In genomic region chr4:184417802-184418511, GRCh38 we compare ENCODE assay signal across 9 cellular contexts. TPM values are rescaled to one million over a fixed set of nuclear protein-coding genes. Genes with fewer than 3 reads are reported as not detected.
DNase-seq lines count a peak whose midpoint lies in the region; ATAC-seq and TF ChIP-seq lines count a peak whose summit lies in the region.
"Had no signal": no experiment of that assay in that cellular context is flagged by ENCODE, and none has a peak within 500 bp of the region (broad histone marks: within the 10 kb centered on the region; RNA-seq: fewer than 3 reads in every experiment).

No MANE protein-coding gene starts in this region.

- H3K36me3 ChIP-seq in right lobe of liver: peaks cover 0 to 41% (median 10%) of the 10 kb centered on the region in 4 donors

- no peaks in the 10 kb centered on the region for H3K9me3 ChIP-seq in right lobe of liver

- H3K27me3 Mint-ChIP-seq in MCF 10A (ENCODE audit: insufficient read depth, unreplicated experiment): no peaks in the 10 kb centered on the region

- CTCF ChIA-PET in MCF 10A (lab: Yijun Ruan, JAX): interaction anchor here (0.6 to 5.2 kb wide), 6 partner anchors 9 to 154 kb away, joined by 3 to 32 read pairs (median 3); no protein-coding TSS in a partner anchor

- TF ChIP-seq CTCF in HFF-Myc (IDR thresholded peaks at IDR 0.05; ENCODE audit: low read depth, low read length, missing control alignments) (no peak), NB4 (IDR thresholded peaks at IDR 0.05; ENCODE audit: low read depth, low read length) (no peak), MCF 10A (IDR thresholded peaks at IDR 0.05; ENCODE audit: unreplicated experiment) (no peak), right lobe of liver (IDR thresholded peaks at IDR 0.05) (no peak)

- peaks cover 24% of the 10 kb centered on the region for H3K4me1 Mint-ChIP-seq in MCF 10A (ENCODE audit: insufficient read depth, unreplicated experiment)

- BruUV-seq in MCF 10A (replicated peaks; lab: Mats Ljungman, UMichigan): TSS peak; percentile 27

- peak; percentile 0 for DNase-seq in DMS 273 (lab: John Stamatoyannopoulos, UW; ENCODE audit: unreplicated experiment)
- no peak for DNase-seq in DMS 273 treated with DMSO at 0.1 percent for 48 hours (lab: John Stamatoyannopoulos, UW)
- DNase-seq in HFF-Myc (ENCODE audit: extremely low read depth, low read depth): peak; percentile 79
- peak; percentile 81 for DNase-seq in NB4 (ENCODE audit: low read depth)
- peak; percentile 95 for DNase-seq in MCF 10A (ENCODE audit: unreplicated experiment)
- no peak for DNase-seq in right lobe of liver
- DNase-seq in HuH-7 (ENCODE audit: low spot score): no peak

- intact Hi-C loops in MCF 10A (cut with micrococcal nuclease) (loop anchor here (1.0 to 5.0 kb wide), 4 partner anchors 26 to 119 kb away; partner anchors contain the start of gene IRF2), right lobe of liver (cut with DNase I) (no loop called here)

- peaks cover 8% of the 10 kb centered on the region for H3K9me3 Mint-ChIP-seq in MCF 10A (ENCODE audit: unreplicated experiment)

- H3K27ac Mint-ChIP-seq in MCF 10A (ENCODE audit: low read depth, unreplicated experiment): peak overlapping the region; percentile 47

- H3K27me3 ChIP-seq in right lobe of liver: no peaks in the 10 kb centered on the region

- ATAC-seq in right lobe of liver (peak; percentile 7 to 77 (median 44)), HG03025 (IDR thresholded peaks at IDR 0.05; ENCODE audit: low FRiP score, unreplicated experiment) (no peak)

- H3K27ac ChIP-seq in right lobe of liver: peak overlapping the region; percentile 50 to 81 (median 64)
- H3K27ac ChIP-seq: 22Rv1 had no signal

- WGBS in right lobe of liver (ENCODE audit: insufficient coverage, low coverage, low lambda C conversion rate, missing lambda C conversion rate): 64% methylated on average over 8 of the region's 8 CpGs

- POLR2A ChIA-PET in MCF 10A (lab: Yijun Ruan, JAX): interaction anchor here (0.6 to 2.1 kb wide), 9 partner anchors 12 to 758 kb away, joined by 3 to 27 read pairs (median 6); partner anchors contain the start of genes CASP3, IRF2 and PRIMPOL

- peak overlapping the region; percentile 47 for H3K4me3 Mint-ChIP-seq in MCF 10A (ENCODE audit: unreplicated experiment)

- TF ChIP-seq POLR2A in NB4 (IDR thresholded peaks at IDR 0.05; ENCODE audit: extremely low read depth, insufficient read length): no peak
- TF ChIP-seq POLR2A in right lobe of liver (IDR thresholded peaks at IDR 0.05): no peak

- H3K4me3 ChIP-seq in HFF-Myc (replicated peaks; ENCODE audit: low read depth, low read length): no peak overlapping the region
- H3K4me3 ChIP-seq in NB4 (ENCODE audit: low read depth, low read length): peak overlapping the region; percentile 43
- H3K4me3 ChIP-seq in right lobe of liver: no peak overlapping the region

- H3K4me1 ChIP-seq in right lobe of liver: peaks cover 0 to 14% (median 6%) of the 10 kb centered on the region in 4 donors

- peaks cover 43% of the 10 kb centered on the region for H3K36me3 Mint-ChIP-seq in MCF 10A (ENCODE audit: insufficient read depth, unreplicated experiment)

RNA-seq across cellular contexts. Expression of gene IRF2, which starts 56.4 kb away (rescaled TPM):
- total RNA-seq in MCF 10A (2022) (20.8 and 29.0 TPM in 2 replicates), right lobe of liver (10 to 100 TPM; 16.9 to 29.0 (median 21.3) TPM)

Comparison
In these comparisons a context has a peak if more than half of its experiments do, and no peak if none do; other contexts are left out.
1. DNase-seq: peak in DMS 273 (single experiment), HFF-Myc (single experiment), NB4 (single experiment) and MCF 10A (single experiment); none in DMS 273 treated with DMSO at 0.1 percent for 48 hours (single experiment), right lobe of liver (0 of 3) and HuH-7 (single experiment).